In genomic region chr9:82421498-82421897, GRCh38 we compare ENCODE assay signal across 22 cellular contexts.
"Had no signal": no experiment of that assay in that cellular context is flagged by ENCODE, and none has a peak within 500 bp of the region (broad histone marks: within the 10 kb centered on the region; RNA-seq: fewer than 3 reads in every experiment).

No MANE protein-coding gene starts in this region.

- H3K4me1 Mint-ChIP-seq: activated CD4-positive, alpha-beta memory T cell treated with anti-CD3 and anti-CD28 coated beads, Interleukin-2, amount 10 ng/mL, durations not matched to agents 7 days and 5 days; activated CD8-positive, alpha-beta memory T cell treated with anti-CD3 and anti-CD28 coated beads, Interleukin-2, amount 10 ng/mL, durations not matched to agents 7 days and 5 days; activated naive CD8-positive, alpha-beta T cell treated with anti-CD3 and anti-CD28 coated beads, Interleukin-2, amount 10 ng/mL, durations not matched to agents 7 days and 5 days; nephron progenitor cell; T-cell had no signal

- DNase-seq: activated B cell treated with CpG ODN at 0.5 μM for 24 hours; activated CD4-positive, alpha-beta memory T cell treated with anti-CD3 and anti-CD28 coated beads, Interleukin-2, amount 10 ng/mL, durations not matched to agents 7 days and 5 days; activated CD4-positive, alpha-beta T cell treated with anti-CD3 and anti-CD28 coated beads for 48 hours; activated CD8-positive, alpha-beta memory T cell treated with anti-CD3 and anti-CD28 coated beads, Interleukin-2, amount 10 ng/mL, durations not matched to agents 7 days and 5 days; activated naive CD4-positive, alpha-beta T cell treated with Interleukin-2 at 50 U/mL for 16 hours; activated naive CD8-positive, alpha-beta T cell treated with anti-CD3 and anti-CD28 coated beads, Interleukin-2, amount 10 ng/mL, durations not matched to agents 7 days and 5 days; amygdala; brain microvascular endothelial cell; effector CD4-positive, alpha-beta T cell; esophagus squamous epithelium; foreskin melanocyte; head of caudate nucleus; kidney; nephron progenitor cell; occipital lobe; spleen; stimulated activated naive B cell treated with anti-CD40 and anti-IgM and Interleukin-4, amounts not matched to agents 10 μg/mL and 1 μg/mL and 100 μg/mL, for 72 hours; T-cell; thyroid gland had no signal

- ATAC-seq: activated CD8-positive, alpha-beta memory T cell treated with anti-CD3 and anti-CD28 coated beads, Interleukin-2, amount 10 ng/mL, durations not matched to agents 7 days and 5 days; SK-N-SH treated with all-trans-retinoic acid at 6 μM for 48 hours; stimulated activated naive B cell treated with anti-CD40 and anti-IgM and Interleukin-4, amounts not matched to agents 10 μg/mL and 1 μg/mL and 100 μg/mL, for 72 hours; T-cell had no signal

- H3K27me3 Mint-ChIP-seq: activated B cell treated with CpG ODN at 0.5 μM for 24 hours; activated CD4-positive, alpha-beta memory T cell treated with anti-CD3 and anti-CD28 coated beads, Interleukin-2, amount 10 ng/mL, durations not matched to agents 7 days and 5 days; activated CD8-positive, alpha-beta memory T cell treated with anti-CD3 and anti-CD28 coated beads, Interleukin-2, amount 10 ng/mL, durations not matched to agents 7 days and 5 days; activated naive CD8-positive, alpha-beta T cell treated with anti-CD3 and anti-CD28 coated beads, Interleukin-2, amount 10 ng/mL, durations not matched to agents 7 days and 5 days; progenitor cell of endocrine pancreas; stimulated activated naive B cell treated with anti-CD40 and anti-IgM and Interleukin-4, amounts not matched to agents 10 μg/mL and 1 μg/mL and 100 μg/mL, for 72 hours; T-cell had no signal

- H3K4me3 ChIP-seq: esophagus squamous epithelium, spleen, thyroid gland had no signal

- H3K36me3 Mint-ChIP-seq: activated CD8-positive, alpha-beta memory T cell treated with anti-CD3 and anti-CD28 coated beads, Interleukin-2, amount 10 ng/mL, durations not matched to agents 7 days and 5 days; activated naive CD8-positive, alpha-beta T cell treated with anti-CD3 and anti-CD28 coated beads, Interleukin-2, amount 10 ng/mL, durations not matched to agents 7 days and 5 days; stimulated activated naive B cell treated with anti-CD40 and anti-IgM and Interleukin-4, amounts not matched to agents 10 μg/mL and 1 μg/mL and 100 μg/mL, for 72 hours; T-cell had no signal

- H3K27ac Mint-ChIP-seq: activated B cell treated with CpG ODN at 0.5 μM for 24 hours; activated CD4-positive, alpha-beta memory T cell treated with anti-CD3 and anti-CD28 coated beads, Interleukin-2, amount 10 ng/mL, durations not matched to agents 7 days and 5 days; activated CD8-positive, alpha-beta memory T cell treated with anti-CD3 and anti-CD28 coated beads, Interleukin-2, amount 10 ng/mL, durations not matched to agents 7 days and 5 days; activated naive CD8-positive, alpha-beta T cell treated with anti-CD3 and anti-CD28 coated beads, Interleukin-2, amount 10 ng/mL, durations not matched to agents 7 days and 5 days; mesothelial cell of epicardium; nephron progenitor cell; progenitor cell of endocrine pancreas; stimulated activated naive B cell treated with anti-CD40 and anti-IgM and Interleukin-4, amounts not matched to agents 10 μg/mL and 1 μg/mL and 100 μg/mL, for 72 hours; T-cell had no signal

- H3K36me3 ChIP-seq: brain microvascular endothelial cell, esophagus squamous epithelium, spleen, thyroid gland had no signal

- H3K27ac ChIP-seq: brain microvascular endothelial cell, esophagus squamous epithelium, spleen, thyroid gland had no signal

- H3K27me3 ChIP-seq: brain microvascular endothelial cell, esophagus squamous epithelium, spleen, thyroid gland had no signal

- H3K9me3 ChIP-seq: esophagus squamous epithelium, thyroid gland had no signal

- H3K4me1 ChIP-seq: esophagus squamous epithelium, spleen, thyroid gland had no signal

- H3K4me3 Mint-ChIP-seq: activated B cell treated with CpG ODN at 0.5 μM for 24 hours; activated CD4-positive, alpha-beta memory T cell treated with anti-CD3 and anti-CD28 coated beads, Interleukin-2, amount 10 ng/mL, durations not matched to agents 7 days and 5 days; activated CD8-positive, alpha-beta memory T cell treated with anti-CD3 and anti-CD28 coated beads, Interleukin-2, amount 10 ng/mL, durations not matched to agents 7 days and 5 days; activated naive CD8-positive, alpha-beta T cell treated with anti-CD3 and anti-CD28 coated beads, Interleukin-2, amount 10 ng/mL, durations not matched to agents 7 days and 5 days; mesothelial cell of epicardium; nephron progenitor cell; stimulated activated naive B cell treated with anti-CD40 and anti-IgM and Interleukin-4, amounts not matched to agents 10 μg/mL and 1 μg/mL and 100 μg/mL, for 72 hours; T-cell had no signal
